1 cellular context compared by ENCODE assay signal in the genomic region with DNA sequence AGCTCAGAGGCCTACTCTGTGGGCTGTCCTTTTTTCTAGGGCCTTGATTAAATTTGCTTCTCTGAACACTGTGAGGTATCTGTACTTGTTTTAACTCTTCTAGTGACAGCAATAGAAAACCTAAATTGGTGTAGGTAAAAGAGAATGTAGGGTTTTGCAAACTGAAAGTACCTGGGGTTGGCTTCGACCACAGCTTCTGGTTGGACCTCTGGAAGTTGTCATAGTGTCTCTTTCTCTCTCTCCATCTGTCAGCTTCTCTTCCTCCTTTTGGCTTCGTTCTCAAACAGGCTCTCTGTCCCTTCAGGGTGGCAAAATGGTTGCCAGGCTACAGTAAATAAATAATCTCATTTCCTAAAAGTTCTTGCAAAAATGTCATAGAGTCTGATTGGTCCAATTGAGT.
TF ChIP-seq lines count a peak whose summit lies in the region.

No MANE protein-coding gene starts in this region.

TF ChIP-seq in GM12878, 131 proteins besides CTCF, POLR2A, EP300 and RAD21 (continued from another document):
- TF ChIP-seq, protein P1, sequence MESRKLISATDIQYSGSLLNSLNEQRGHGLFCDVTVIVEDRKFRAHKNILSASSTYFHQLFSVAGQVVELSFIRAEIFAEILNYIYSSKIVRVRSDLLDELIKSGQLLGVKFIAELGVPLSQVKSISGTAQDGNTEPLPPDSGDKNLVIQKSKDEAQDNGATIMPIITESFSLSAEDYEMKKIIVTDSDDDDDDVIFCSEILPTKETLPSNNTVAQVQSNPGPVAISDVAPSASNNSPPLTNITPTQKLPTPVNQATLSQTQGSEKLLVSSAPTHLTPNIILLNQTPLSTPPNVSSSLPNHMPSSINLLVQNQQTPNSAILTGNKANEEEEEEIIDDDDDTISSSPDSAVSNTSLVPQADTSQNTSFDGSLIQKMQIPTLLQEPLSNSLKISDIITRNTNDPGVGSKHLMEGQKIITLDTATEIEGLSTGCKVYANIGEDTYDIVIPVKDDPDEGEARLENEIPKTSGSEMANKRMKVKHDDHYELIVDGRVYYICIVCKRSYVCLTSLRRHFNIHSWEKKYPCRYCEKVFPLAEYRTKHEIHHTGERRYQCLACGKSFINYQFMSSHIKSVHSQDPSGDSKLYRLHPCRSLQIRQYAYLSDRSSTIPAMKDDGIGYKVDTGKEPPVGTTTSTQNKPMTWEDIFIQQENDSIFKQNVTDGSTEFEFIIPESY (IDR thresholded peaks at IDR 0.05): no peak
- no peak for TF ChIP-seq CREB1 (IDR thresholded peaks at IDR 0.05; ENCODE audit: low read depth)
